In genomic region chr19:49855676-49856573, GRCh38 we compare ENCODE assay signal across 16 cellular contexts. TPM values are rescaled to one million over a fixed set of nuclear protein-coding genes. Genes with fewer than 3 reads are reported as not detected.
A peak's percentile ranks its signal among the peaks of the same experiment; 100 is the strongest.
DNase-seq lines count a peak whose midpoint lies in the region; ATAC-seq, FAIRE-seq and TF ChIP-seq lines count a peak whose summit lies in the region.
"Had no signal": no experiment of that assay in that cellular context is flagged by ENCODE, and none has a peak within 500 bp of the region (broad histone marks: within the 10 kb centered on the region; RNA-seq: fewer than 3 reads in every experiment).

No MANE protein-coding gene starts in this region.

- no peak overlapping the region for H3K18ac ChIP-seq in IMR-90 (ENCODE audit: low read depth, low read length)

- H3K9ac ChIP-seq in IMR-90 (ENCODE audit: low read depth, low read length) = no peak overlapping the region
- H3K9ac ChIP-seq in GM12878 (ENCODE audit: control insufficient read depth, insufficient read depth, low read length) = no peak overlapping the region

- no peak overlapping the region for H2BK15ac ChIP-seq in IMR-90 (ENCODE audit: low read depth, low read length)

- H3K4me3 Mint-ChIP-seq in activated CD4-positive, alpha-beta T cell treated with anti-CD3 and anti-CD28 coated beads, Interleukin-2, amount 10 ng/mL, durations not matched to agents 7 days and 5 days = no peak overlapping the region
- no peak overlapping the region for H3K4me3 Mint-ChIP-seq in activated CD8-positive, alpha-beta memory T cell treated with anti-CD3 and anti-CD28 coated beads, Interleukin-2, amount 10 ng/mL, durations not matched to agents 7 days and 5 days
- H3K4me3 Mint-ChIP-seq: activated naive CD8-positive, alpha-beta T cell had no signal

- in situ Hi-C loops in IMR-90 (cut with MboI; ENCODE audit: low sequenced_read_pairs) (loop anchor here (10.0 kb wide), 1 partner anchor 171 kb away; the partner anchor contains the start of gene ADM5), GM12878 (cut with MboI) (no loop called here)

- no peak for TF ChIP-seq EP300 in GM12878 (IDR thresholded peaks at IDR 0.05; ENCODE audit: borderline replicate concordance in 1 of 2, control insufficient read depth in 1 of 2, low read depth in 2 of 2, low read length in 2 of 2)

- peaks cover 15% of the 10 kb centered on the region for H3K9me1 ChIP-seq in IMR-90 (ENCODE audit: insufficient read depth, low read length)

- POLR2A ChIA-PET in activated CD4-positive, alpha-beta T cell treated with anti-CD3 and anti-CD28 coated beads, Interleukin-2, amount 10 ng/mL, durations not matched to agents 7 days and 5 days (lab: Charles Lee) = no interaction called here
- POLR2A ChIA-PET in IMR-90 (lab: Charles Lee; ENCODE audit: unreplicated experiment) (interaction anchor here (0.5 kb wide), 1 partner anchor 12 kb away, joined by 7 read pairs; the partner anchor contains the start of gene PNKP), GM12878 (lab: Charles Lee) (no interaction called here)

- DNase-seq in activated CD4-positive, alpha-beta T cell treated with anti-CD3 and anti-CD28 coated beads, Interleukin-2, amount 10 ng/mL, durations not matched to agents 7 days and 5 days = no peak
- DNase-seq in activated CD4-positive, alpha-beta T cell treated with anti-CD3 and anti-CD28 coated beads for 1 hour = no peak
- no peak for DNase-seq in IMR-90
- DNase-seq in GM12878 (ENCODE audit: low read depth, low spot score) = no peak
- no peak for DNase-seq in activated CD8-positive, alpha-beta memory T cell treated with anti-CD3 and anti-CD28 coated beads, Interleukin-2, amount 10 ng/mL, durations not matched to agents 7 days and 5 days
- DNase-seq in NOMO-1 (lab: John Stamatoyannopoulos, UW; ENCODE audit: unreplicated experiment in 2 of 2) = no peak
- DNase-seq: ACHN, lower lobe of right lung, MV-4-11, NCI-H446 had no signal

- no peak overlapping the region for H3K27ac ChIP-seq in IMR-90 (ENCODE audit: insufficient read depth, low read length)
- H3K27ac ChIP-seq in GM12878 (ENCODE audit: control insufficient read depth, insufficient read depth) = no peak overlapping the region
- peak overlapping the region; percentile 18 for H3K27ac ChIP-seq in neutrophil
- H3K27ac ChIP-seq: coronary artery, lower lobe of right lung, Peyer's patch, uterus had no signal

- no peak overlapping the region for H2BK20ac ChIP-seq in IMR-90 (ENCODE audit: low read depth, low read length)

- H3K4me3 ChIP-seq in IMR-90 (ENCODE audit: insufficient read depth, low read depth, low read length) (no peak overlapping the region), GM12878 (no peak overlapping the region), neutrophil (ENCODE audit: low read depth in 1 of 2, low read length in 1 of 2) (no peak overlapping the region)
- H3K4me3 ChIP-seq: coronary artery, lower lobe of right lung, Peyer's patch, uterus had no signal

- no peak overlapping the region for H2BK120ac ChIP-seq in IMR-90 (ENCODE audit: low read depth, low read length)

- no peak overlapping the region for H4K91ac ChIP-seq in IMR-90 (ENCODE audit: insufficient read depth, low read depth, low read length)

- H3K27me3 Mint-ChIP-seq in activated CD4-positive, alpha-beta T cell treated with anti-CD3 and anti-CD28 coated beads, Interleukin-2, amount 10 ng/mL, durations not matched to agents 7 days and 5 days = peaks cover 7% of the 10 kb centered on the region
- peaks cover 8% of the 10 kb centered on the region for H3K27me3 Mint-ChIP-seq in activated CD8-positive, alpha-beta memory T cell treated with anti-CD3 and anti-CD28 coated beads, Interleukin-2, amount 10 ng/mL, durations not matched to agents 7 days and 5 days
- H3K27me3 Mint-ChIP-seq: activated naive CD8-positive, alpha-beta T cell had no signal

- H3K27me3 ChIP-seq in IMR-90 (ENCODE audit: control insufficient read depth, insufficient read depth, low read length) = no peaks in the 10 kb centered on the region
- H3K27me3 ChIP-seq in GM12878 (replicated peaks in 1 of 2; ENCODE audit: control insufficient read depth in 2 of 2, insufficient read depth in 2 of 2, low read length in 1 of 2) = no peaks in the 10 kb centered on the region
- peaks cover 20% of the 10 kb centered on the region for H3K27me3 ChIP-seq in neutrophil
- H3K27me3 ChIP-seq: Peyer's patch, uterus had no signal

- H3K4me2 ChIP-seq in IMR-90 (ENCODE audit: low read depth, low read length) (no peak overlapping the region), GM12878 (ENCODE audit: control insufficient read depth, insufficient read depth) (no peak overlapping the region)

- H3K9me3 ChIP-seq in IMR-90 (ENCODE audit: control insufficient read depth, insufficient read depth, low read length) (no peaks in the 10 kb centered on the region), GM12878 (replicated peaks; ENCODE audit: control insufficient read depth, insufficient read depth, low read length) (no peaks in the 10 kb centered on the region), neutrophil (no peaks in the 10 kb centered on the region)
- H3K9me3 ChIP-seq: lower lobe of right lung, Peyer's patch, uterus had no signal

- no peak overlapping the region for H2BK5ac ChIP-seq in IMR-90 (ENCODE audit: low read depth, low read length, poor library complexity, severe bottlenecking)

- H3K56ac ChIP-seq in IMR-90 (ENCODE audit: extremely low read depth, insufficient read depth, low read length) = no peak overlapping the region

- peak overlapping the region; percentile 20 for H3K27ac Mint-ChIP-seq in activated CD4-positive, alpha-beta T cell treated with anti-CD3 and anti-CD28 coated beads, Interleukin-2, amount 10 ng/mL, durations not matched to agents 7 days and 5 days
- no peak overlapping the region for H3K27ac Mint-ChIP-seq in activated CD8-positive, alpha-beta memory T cell treated with anti-CD3 and anti-CD28 coated beads, Interleukin-2, amount 10 ng/mL, durations not matched to agents 7 days and 5 days
- H3K27ac Mint-ChIP-seq: activated naive CD8-positive, alpha-beta T cell had no signal

- H3K4me1 ChIP-seq in IMR-90 (ENCODE audit: control insufficient read depth, insufficient read depth, low read length) (peaks cover 20% of the 10 kb centered on the region), GM12878 (ENCODE audit: control insufficient read depth, insufficient read depth, low read length) (peaks cover 8% of the 10 kb centered on the region), neutrophil (ENCODE audit: control insufficient read depth in 1 of 2, insufficient read depth in 1 of 2, low read depth in 1 of 2, low read length in 1 of 2) (peaks cover 10 to 11% of the 10 kb centered on the region in 2 experiments)

- H3K23ac ChIP-seq in IMR-90 (ENCODE audit: low read depth, low read length) = no peak overlapping the region

- no peak for FAIRE-seq in GM12878 (lab: Jason Lieb, UNC)

- H3K36me3 Mint-ChIP-seq in activated CD4-positive, alpha-beta T cell treated with anti-CD3 and anti-CD28 coated beads, Interleukin-2, amount 10 ng/mL, durations not matched to agents 7 days and 5 days (ENCODE audit: low read depth) = peaks cover 9% of the 10 kb centered on the region
- H3K36me3 Mint-ChIP-seq in activated CD8-positive, alpha-beta memory T cell treated with anti-CD3 and anti-CD28 coated beads, Interleukin-2, amount 10 ng/mL, durations not matched to agents 7 days and 5 days = peaks cover 4% of the 10 kb centered on the region
- H3K36me3 Mint-ChIP-seq: activated naive CD8-positive, alpha-beta T cell had no signal

- SMC1A ChIA-PET in GM12878 (lab: Charles Lee; ENCODE audit: uncharacterized antibody, unreplicated experiment) = no interaction called here

- H3K79me1 ChIP-seq in IMR-90 (ENCODE audit: low read depth in 1 of 2, low read length in 2 of 2) = peaks cover 4 to 78% of the 10 kb centered on the region in 2 experiments

- no peak overlapping the region for H2AK5ac ChIP-seq in IMR-90 (ENCODE audit: low read depth, low read length)

- peaks cover 78% of the 10 kb centered on the region for H4K20me1 ChIP-seq in IMR-90 (ENCODE audit: insufficient read depth, low read length)
- H4K20me1 ChIP-seq in GM12878 (ENCODE audit: control insufficient read depth, insufficient read depth) = no peaks in the 10 kb centered on the region

- H3K14ac ChIP-seq in IMR-90 (replicated peaks; ENCODE audit: low read depth, low read length) = no peak overlapping the region

- H3K9me3 Mint-ChIP-seq in activated CD4-positive, alpha-beta T cell treated with anti-CD3 and anti-CD28 coated beads, Interleukin-2, amount 10 ng/mL, durations not matched to agents 7 days and 5 days = no peaks in the 10 kb centered on the region
- H3K9me3 Mint-ChIP-seq in activated CD8-positive, alpha-beta memory T cell treated with anti-CD3 and anti-CD28 coated beads, Interleukin-2, amount 10 ng/mL, durations not matched to agents 7 days and 5 days (ENCODE audit: low read depth) = no peaks in the 10 kb centered on the region

- dilution Hi-C loops in IMR-90 (cut with HindIII; ENCODE audit: low sequenced_read_pairs, unreplicated experiment) = no loop called here

- 93% methylated on average over 3 of the region's 21 CpGs; no CpG with 5 or more reads in 1 of the 2 experiments for WGBS in IMR-90 (ENCODE audit: extremely low coverage in 2 of 2, insufficient read length in 1 of 2), 2 experiments
- WGBS in GM12878 (ENCODE audit: insufficient coverage, insufficient replicate concordance, low lambda C conversion rate, missing lambda C conversion rate) = 79% methylated on average over 21 of the region's 21 CpGs

- peak overlapping the region; percentile 70 for H2AK9ac ChIP-seq in IMR-90 (replicated peaks; ENCODE audit: low read depth, low read length, poor library complexity)

- H3K4ac ChIP-seq in IMR-90 (ENCODE audit: low read depth, low read length) = no peak overlapping the region

- no peak overlapping the region for H4K8ac ChIP-seq in IMR-90 (ENCODE audit: low read depth in 2 of 2, low read length in 2 of 2)

- ATAC-seq in IMR-90 (ENCODE audit: low read depth) = no peak
- no peak for ATAC-seq in GM12878
- no peak for ATAC-seq in activated CD8-positive, alpha-beta memory T cell treated with anti-CD3 and anti-CD28 coated beads, Interleukin-2, amount 10 ng/mL, durations not matched to agents 7 days and 5 days
- no peak for ATAC-seq in HG02571 (IDR thresholded peaks at IDR 0.05; ENCODE audit: unreplicated experiment)

- no peak for TF ChIP-seq POLR2A in IMR-90 (IDR thresholded peaks at IDR 0.05; ENCODE audit: low read depth, low read length)
- TF ChIP-seq POLR2A in GM12878 (IDR thresholded peaks at IDR 0.05; ENCODE audit: low read depth, low read length) = peak; percentile 42; the same call in 1 of the 2 replicates

- H3K79me2 ChIP-seq in GM12878 (ENCODE audit: control insufficient read depth, insufficient read depth, low read length) = peaks cover 6% of the 10 kb centered on the region

- intact Hi-C loops in IMR-90 (cut with micrococcal nuclease) = no loop called here
- intact Hi-C loops in GM12878 (cut with micrococcal nuclease; ENCODE audit: unreplicated experiment) = no loop called here

- CTCF ChIA-PET in activated CD4-positive, alpha-beta T cell treated with anti-CD3 and anti-CD28 coated beads, Interleukin-2, amount 10 ng/mL, durations not matched to agents 7 days and 5 days (lab: Charles Lee) = interaction anchor here (1.3 kb wide), 1 partner anchor 8 kb away, joined by 5 read pairs; no protein-coding TSS in a partner anchor
- CTCF ChIA-PET in IMR-90 (lab: Yijun Ruan, JAX) = no interaction called here
- CTCF ChIA-PET in GM12878 (lab: Yijun Ruan, JAX) = no interaction called here
- CTCF ChIA-PET in activated CD8-positive, alpha-beta memory T cell treated with anti-CD3 and anti-CD28 coated beads, Interleukin-2, amount 10 ng/mL, durations not matched to agents 7 days and 5 days (lab: Charles Lee) = no interaction called here

- RAD21 ChIA-PET in GM12878 (lab: Charles Lee; ENCODE audit: unreplicated experiment) = no interaction called here

- no peak for TF ChIP-seq RAD21 in IMR-90 (IDR thresholded peaks at IDR 0.05; ENCODE audit: low read length)
- TF ChIP-seq RAD21 in GM12878 (IDR thresholded peaks at IDR 0.05; ENCODE audit: insufficient read depth, low read depth, low read length) = no peak

- H3K36me3 ChIP-seq in IMR-90 (ENCODE audit: control insufficient read depth, insufficient read depth, low read length) (peaks cover 65% of the 10 kb centered on the region), GM12878 (ENCODE audit: control insufficient read depth in 2 of 2, insufficient read depth in 2 of 2, low read length in 1 of 2) (peaks cover 0 to 14% of the 10 kb centered on the region in 2 experiments; a peak in 3 of 4 replicates), neutrophil (peaks cover 58% of the 10 kb centered on the region)
- H3K36me3 ChIP-seq: uterus had no signal

- BruUV-seq in IMR-90 (replicated peaks; lab: Mats Ljungman, UMichigan) = no TSS peak
- BruUV-seq in GM12878 (replicated peaks; lab: Mats Ljungman, UMichigan) = TSS peak; percentile 43

- H3K4me1 Mint-ChIP-seq in activated CD4-positive, alpha-beta T cell treated with anti-CD3 and anti-CD28 coated beads, Interleukin-2, amount 10 ng/mL, durations not matched to agents 7 days and 5 days = peaks cover 17% of the 10 kb centered on the region
- H3K4me1 Mint-ChIP-seq in activated CD8-positive, alpha-beta memory T cell treated with anti-CD3 and anti-CD28 coated beads, Interleukin-2, amount 10 ng/mL, durations not matched to agents 7 days and 5 days = peaks cover 14% of the 10 kb centered on the region

- H2AFZ ChIP-seq in IMR-90 (replicated peaks; ENCODE audit: low read length, poor library complexity) (no peak overlapping the region), GM12878 (ENCODE audit: control insufficient read depth, low read depth, low read length) (no peak overlapping the region)

- TF ChIP-seq CTCF in IMR-90 (conservative IDR thresholded peaks at IDR 0.05; ENCODE audit: low read depth, low read length) (no peak), GM12878 (IDR thresholded peaks at IDR 0.05 in 2 of 3, conservative IDR thresholded peaks at IDR 0.05 in 1 of 3; ENCODE audit: control insufficient read depth in 2 of 3, extremely low read depth in 1 of 3, insufficient read depth in 1 of 3, low read depth in 3 of 3, low read length in 3 of 3) (no peak), neutrophil (IDR thresholded peaks at IDR 0.05) (no peak)

- H4K5ac ChIP-seq in IMR-90 (ENCODE audit: low read depth, low read length) = no peak overlapping the region; the same call in 1 of the 2 replicates

RNA-seq across cellular contexts. Expression of gene PTOV1, which starts 5.0 kb away (rescaled TPM):
- total RNA-seq in activated CD4-positive, alpha-beta T cell treated with anti-CD3 and anti-CD28 coated beads, Interleukin-2, amount 10 ng/mL, durations not matched to agents 7 days and 5 days = 10 to 100 TPM; 60.7 to 76.8 TPM
- total RNA-seq in IMR-90 (2012; rRNA removed) (34.4 and 36.1 TPM in 2 replicates), GM12878 (2014; rRNA removed) (28.7 and 36.6 TPM in 2 replicates), GM12878 (2014; rRNA removed; fragmentation: Illumina TruSeq; extraction: Trizol) (17.8 and 18.1 TPM in 2 replicates), GM12878 (2021) (76.7 and 83.5 TPM in 2 replicates)
- polyA plus RNA-seq in IMR-90 (2012; rRNA removed) (106 and 107 TPM in 2 replicates), GM12878 (2011; rRNA removed) (13.2 and 23.4 TPM in 2 replicates), GM12878 (2014; fragmentation: Illumina TruSeq; extraction: Trizol) (3.6 and 21.2 TPM in 2 replicates), GM12878 (2014; fragmentation: Nextera tagmentation; extraction: Ambion mirVana) (10 to 100 TPM in 1 of 2 experiments, 1 to 10 TPM in 1; 3.2 to 10.6 TPM), GM12878 (2014; rRNA removed) (38.1 and 41.5 TPM in 2 replicates), GM12878 (2016; fragmentation: Nextera tagmentation; extraction: Ambion mirVana) (10 to 100 TPM; 14.8 to 45.0 TPM)
- 63.8 and 170 TPM in 2 replicates for polyA plus RNA-seq in IMR-90 (2012; cell fraction: cytosol; rRNA removed)
- 249 and 529 TPM in 2 replicates for polyA plus RNA-seq in IMR-90 (2012; cell fraction: nucleus; rRNA removed; ENCODE audit: low replicate concordance)
- 58.2 and 66.1 TPM in 2 replicates for total RNA-seq in GM12878 (2013; cell fraction: nucleolus; rRNA removed)
- 30.2 TPM for polyA plus RNA-seq in GM12878 (2011; ENCODE audit: low read depth)
- 27.6 and 37.3 TPM in 2 replicates for polyA plus RNA-seq in GM12878 (2011; cell fraction: cytosol; rRNA removed)
- polyA plus RNA-seq in GM12878 (2011; cell fraction: nucleus; rRNA removed) = 211 and 220 TPM in 2 replicates
- polyA plus RNA-seq in GM12878 (2012) = 65.8 and 71.6 TPM in 2 replicates
- 23.6 and 59.2 TPM in 2 replicates for polyA minus RNA-seq in GM12878 (2011; rRNA and poly(A)+ RNA removed)
- 23.4 and 35.5 TPM in 2 replicates for polyA minus RNA-seq in GM12878 (2011; cell fraction: cytosol; rRNA and poly(A)+ RNA removed)
- polyA minus RNA-seq in GM12878 (2011; cell fraction: nucleus; rRNA and poly(A)+ RNA removed) = 46.5 and 68.3 TPM in 2 replicates
- 10 to 100 TPM; 78.2 to 79.4 TPM for total RNA-seq in activated CD8-positive, alpha-beta memory T cell treated with anti-CD3 and anti-CD28 coated beads, Interleukin-2, amount 10 ng/mL, durations not matched to agents 7 days and 5 days

RNA-seq across cellular contexts. Expression of gene PNKP, which starts 11.5 kb away (rescaled TPM):
- 100 to 1,000 TPM; 105 to 131 TPM for total RNA-seq in activated CD4-positive, alpha-beta T cell treated with anti-CD3 and anti-CD28 coated beads, Interleukin-2, amount 10 ng/mL, durations not matched to agents 7 days and 5 days
- total RNA-seq in IMR-90 (2012; rRNA removed) = 10.6 and 14.2 TPM in 2 replicates
- polyA plus RNA-seq in IMR-90 (2012; rRNA removed) = 25.0 and 33.0 TPM in 2 replicates
- 16.7 and 18.1 TPM in 2 replicates for polyA plus RNA-seq in IMR-90 (2012; cell fraction: cytosol; rRNA removed)
- polyA plus RNA-seq in IMR-90 (2012; cell fraction: nucleus; rRNA removed; ENCODE audit: low replicate concordance) = 171 and 356 TPM in 2 replicates
- 72.0 and 74.7 TPM in 2 replicates for total RNA-seq in GM12878 (2013; cell fraction: nucleolus; rRNA removed)
- total RNA-seq in GM12878 (2014; rRNA removed) = 42.3 and 55.5 TPM in 2 replicates
- total RNA-seq in GM12878 (2014; rRNA removed; fragmentation: Illumina TruSeq; extraction: Trizol) = 19.3 and 20.2 TPM in 2 replicates
- 61.4 and 82.3 TPM in 2 replicates for total RNA-seq in GM12878 (2021)
- polyA plus RNA-seq in GM12878 (2011; ENCODE audit: low read depth) = 13.5 TPM
- polyA plus RNA-seq in GM12878 (2011; rRNA removed) = 9.2 and 14.6 TPM in 2 replicates
- 12.5 and 23.5 TPM in 2 replicates for polyA plus RNA-seq in GM12878 (2011; cell fraction: cytosol; rRNA removed)
- 123 and 193 TPM in 2 replicates for polyA plus RNA-seq in GM12878 (2011; cell fraction: nucleus; rRNA removed)
- 31.3 and 48.0 TPM in 2 replicates for polyA plus RNA-seq in GM12878 (2012)
- polyA plus RNA-seq in GM12878 (2014; fragmentation: Illumina TruSeq; extraction: Trizol) = 15.1 and 20.3 TPM in 2 replicates
- 1 to 10 TPM; 2.9 to 4.0 TPM for polyA plus RNA-seq in GM12878 (2014; fragmentation: Nextera tagmentation; extraction: Ambion mirVana)
- 73.5 and 77.2 TPM in 2 replicates for polyA plus RNA-seq in GM12878 (2014; rRNA removed)
- polyA plus RNA-seq in GM12878 (2016; fragmentation: Nextera tagmentation; extraction: Ambion mirVana) = 10 to 100 TPM; 46.2 to 47.4 TPM
- 9.7 and 14.6 TPM in 2 replicates for polyA minus RNA-seq in GM12878 (2011; rRNA and poly(A)+ RNA removed)
- 9.6 and 16.8 TPM in 2 replicates for polyA minus RNA-seq in GM12878 (2011; cell fraction: cytosol; rRNA and poly(A)+ RNA removed)
- polyA minus RNA-seq in GM12878 (2011; cell fraction: nucleus; rRNA and poly(A)+ RNA removed) = 27.8 and 56.3 TPM in 2 replicates
- 100 to 1,000 TPM; 130 to 133 TPM for total RNA-seq in activated CD8-positive, alpha-beta memory T cell treated with anti-CD3 and anti-CD28 coated beads, Interleukin-2, amount 10 ng/mL, durations not matched to agents 7 days and 5 days

RNA-seq across cellular contexts. Expression of gene AKT1S1, which starts 21.2 kb away (rescaled TPM):
- total RNA-seq in activated CD4-positive, alpha-beta T cell treated with anti-CD3 and anti-CD28 coated beads, Interleukin-2, amount 10 ng/mL, durations not matched to agents 7 days and 5 days = 10 to 100 TPM; 17.5 to 18.9 TPM
- total RNA-seq in IMR-90 (2012; rRNA removed) (3.6 and 5.0 TPM in 2 replicates), GM12878 (2014; rRNA removed) (7.7 and 9.3 TPM in 2 replicates), GM12878 (2014; rRNA removed; fragmentation: Illumina TruSeq; extraction: Trizol) (3.8 and 5.1 TPM in 2 replicates), GM12878 (2021) (20.9 and 21.4 TPM in 2 replicates)
- polyA plus RNA-seq in IMR-90 (2012; rRNA removed) (54.4 and 68.7 TPM in 2 replicates), GM12878 (2011; rRNA removed) (7.2 and 13.1 TPM in 2 replicates), GM12878 (2014; fragmentation: Illumina TruSeq; extraction: Trizol) (9.4 and 11.6 TPM in 2 replicates), GM12878 (2014; fragmentation: Nextera tagmentation; extraction: Ambion mirVana) (1 to 10 TPM in 1 of 2 experiments, under 1 TPM in 1; 0.43 to 1.2 TPM), GM12878 (2014; rRNA removed) (23.0 and 24.5 TPM in 2 replicates), GM12878 (2016; fragmentation: Nextera tagmentation; extraction: Ambion mirVana) (10 to 100 TPM; 13.4 to 15.4 TPM)
- 58.5 and 76.0 TPM in 2 replicates for polyA plus RNA-seq in IMR-90 (2012; cell fraction: cytosol; rRNA removed)
- polyA plus RNA-seq in IMR-90 (2012; cell fraction: nucleus; rRNA removed; ENCODE audit: low replicate concordance) = 78.4 and 102 TPM in 2 replicates
- 16.5 and 17.4 TPM in 2 replicates for total RNA-seq in GM12878 (2013; cell fraction: nucleolus; rRNA removed)
- 3.8 TPM for polyA plus RNA-seq in GM12878 (2011; ENCODE audit: low read depth)
- polyA plus RNA-seq in GM12878 (2011; cell fraction: cytosol; rRNA removed) = 19.6 and 24.1 TPM in 2 replicates
- 62.1 and 64.3 TPM in 2 replicates for polyA plus RNA-seq in GM12878 (2011; cell fraction: nucleus; rRNA removed)
- polyA plus RNA-seq in GM12878 (2012) = 16.2 and 17.4 TPM in 2 replicates
- 6.1 and 9.8 TPM in 2 replicates for polyA minus RNA-seq in GM12878 (2011; rRNA and poly(A)+ RNA removed)
- polyA minus RNA-seq in GM12878 (2011; cell fraction: cytosol; rRNA and poly(A)+ RNA removed) = 5.3 and 5.8 TPM in 2 replicates
- 14.9 and 24.9 TPM in 2 replicates for polyA minus RNA-seq in GM12878 (2011; cell fraction: nucleus; rRNA and poly(A)+ RNA removed)
- 10 to 100 TPM; 13.4 to 21.2 TPM for total RNA-seq in activated CD8-positive, alpha-beta memory T cell treated with anti-CD3 and anti-CD28 coated beads, Interleukin-2, amount 10 ng/mL, durations not matched to agents 7 days and 5 days

RNA-seq across cellular contexts. Expression of gene TBC1D17, which starts 21.6 kb away (rescaled TPM):
- 10 to 100 TPM; 33.2 to 33.8 TPM for total RNA-seq in activated CD4-positive, alpha-beta T cell treated with anti-CD3 and anti-CD28 coated beads, Interleukin-2, amount 10 ng/mL, durations not matched to agents 7 days and 5 days
- total RNA-seq in IMR-90 (2012; rRNA removed) = 1.1 and 1.4 TPM in 2 replicates
- 26.8 and 27.8 TPM in 2 replicates for polyA plus RNA-seq in IMR-90 (2012; rRNA removed)
- 18.6 and 33.5 TPM in 2 replicates for polyA plus RNA-seq in IMR-90 (2012; cell fraction: cytosol; rRNA removed)
- 40.7 and 82.6 TPM in 2 replicates for polyA plus RNA-seq in IMR-90 (2012; cell fraction: nucleus; rRNA removed; ENCODE audit: low replicate concordance)
- total RNA-seq in GM12878 (2013; cell fraction: nucleolus; rRNA removed) = 24.8 and 29.4 TPM in 2 replicates
- total RNA-seq in GM12878 (2014; rRNA removed) = 3.5 and 3.6 TPM in 2 replicates
- total RNA-seq in GM12878 (2014; rRNA removed; fragmentation: Illumina TruSeq; extraction: Trizol) = 3.1 and 3.2 TPM in 2 replicates
- 20.4 and 20.9 TPM in 2 replicates for total RNA-seq in GM12878 (2021)
- polyA plus RNA-seq in GM12878 (2011; ENCODE audit: low read depth) = 36.4 TPM
- polyA plus RNA-seq in GM12878 (2011; rRNA removed) = 11.7 and 18.9 TPM in 2 replicates
- 21.8 and 25.4 TPM in 2 replicates for polyA plus RNA-seq in GM12878 (2011; cell fraction: cytosol; rRNA removed)
- 93.9 and 98.8 TPM in 2 replicates for polyA plus RNA-seq in GM12878 (2011; cell fraction: nucleus; rRNA removed)
- polyA plus RNA-seq in GM12878 (2012) = 45.9 and 50.1 TPM in 2 replicates
- polyA plus RNA-seq in GM12878 (2014; fragmentation: Illumina TruSeq; extraction: Trizol) = 8.6 and 10.9 TPM in 2 replicates
- polyA plus RNA-seq in GM12878 (2014; fragmentation: Nextera tagmentation; extraction: Ambion mirVana) = under 1 TPM; 0.42 to 0.52 TPM
- polyA plus RNA-seq in GM12878 (2014; rRNA removed) = 17.4 and 22.3 TPM in 2 replicates
- 10 to 100 TPM; 11.5 to 13.2 TPM for polyA plus RNA-seq in GM12878 (2016; fragmentation: Nextera tagmentation; extraction: Ambion mirVana)
- 11.3 and 21.0 TPM in 2 replicates for polyA minus RNA-seq in GM12878 (2011; rRNA and poly(A)+ RNA removed)
- polyA minus RNA-seq in GM12878 (2011; cell fraction: cytosol; rRNA and poly(A)+ RNA removed) = 9.3 and 10.2 TPM in 2 replicates
- 18.5 and 22.0 TPM in 2 replicates for polyA minus RNA-seq in GM12878 (2011; cell fraction: nucleus; rRNA and poly(A)+ RNA removed)
- 10 to 100 TPM; 26.2 to 39.3 TPM for total RNA-seq in activated CD8-positive, alpha-beta memory T cell treated with anti-CD3 and anti-CD28 coated beads, Interleukin-2, amount 10 ng/mL, durations not matched to agents 7 days and 5 days

RNA-seq across cellular contexts. Expression of gene MED25, which starts 37.8 kb away (rescaled TPM):
- 10 to 100 TPM; 57.9 to 62.7 TPM for total RNA-seq in activated CD4-positive, alpha-beta T cell treated with anti-CD3 and anti-CD28 coated beads, Interleukin-2, amount 10 ng/mL, durations not matched to agents 7 days and 5 days
- total RNA-seq in IMR-90 (2012; rRNA removed) (4.7 and 5.3 TPM in 2 replicates), GM12878 (2014; rRNA removed) (12.8 and 15.6 TPM in 2 replicates), GM12878 (2014; rRNA removed; fragmentation: Illumina TruSeq; extraction: Trizol) (8.0 and 8.2 TPM in 2 replicates), GM12878 (2021) (49.5 and 53.9 TPM in 2 replicates)
- polyA plus RNA-seq in IMR-90 (2012; rRNA removed) (37.0 and 38.5 TPM in 2 replicates), GM12878 (2011; rRNA removed) (12.6 and 15.5 TPM in 2 replicates), GM12878 (2014; fragmentation: Illumina TruSeq; extraction: Trizol) (14.3 and 32.4 TPM in 2 replicates), GM12878 (2014; fragmentation: Nextera tagmentation; extraction: Ambion mirVana) (1 to 10 TPM; 3.5 to 5.2 TPM), GM12878 (2014; rRNA removed) (24.5 and 34.4 TPM in 2 replicates), GM12878 (2016; fragmentation: Nextera tagmentation; extraction: Ambion mirVana) (10 to 100 TPM; 18.7 to 20.7 TPM)
- polyA plus RNA-seq in IMR-90 (2012; cell fraction: cytosol; rRNA removed) = 20.7 and 33.0 TPM in 2 replicates
- 77.0 and 95.3 TPM in 2 replicates for polyA plus RNA-seq in IMR-90 (2012; cell fraction: nucleus; rRNA removed; ENCODE audit: low replicate concordance)
- total RNA-seq in GM12878 (2013; cell fraction: nucleolus; rRNA removed) = 48.8 and 55.5 TPM in 2 replicates
- polyA plus RNA-seq in GM12878 (2011; ENCODE audit: low read depth) = 23.8 TPM
- 14.4 and 17.5 TPM in 2 replicates for polyA plus RNA-seq in GM12878 (2011; cell fraction: cytosol; rRNA removed)
- polyA plus RNA-seq in GM12878 (2011; cell fraction: nucleus; rRNA removed) = 104 and 107 TPM in 2 replicates
- 37.8 and 50.2 TPM in 2 replicates for polyA plus RNA-seq in GM12878 (2012)
- 27.4 and 44.8 TPM in 2 replicates for polyA minus RNA-seq in GM12878 (2011; rRNA and poly(A)+ RNA removed)
- polyA minus RNA-seq in GM12878 (2011; cell fraction: cytosol; rRNA and poly(A)+ RNA removed) = 18.2 and 19.9 TPM in 2 replicates
- polyA minus RNA-seq in GM12878 (2011; cell fraction: nucleus; rRNA and poly(A)+ RNA removed) = 28.3 and 50.0 TPM in 2 replicates
- total RNA-seq in activated CD8-positive, alpha-beta memory T cell treated with anti-CD3 and anti-CD28 coated beads, Interleukin-2, amount 10 ng/mL, durations not matched to agents 7 days and 5 days = 10 to 100 TPM; 57.5 to 70.5 TPM
